26 cellular contexts compared by ENCODE assay signal in the genomic region with DNA sequence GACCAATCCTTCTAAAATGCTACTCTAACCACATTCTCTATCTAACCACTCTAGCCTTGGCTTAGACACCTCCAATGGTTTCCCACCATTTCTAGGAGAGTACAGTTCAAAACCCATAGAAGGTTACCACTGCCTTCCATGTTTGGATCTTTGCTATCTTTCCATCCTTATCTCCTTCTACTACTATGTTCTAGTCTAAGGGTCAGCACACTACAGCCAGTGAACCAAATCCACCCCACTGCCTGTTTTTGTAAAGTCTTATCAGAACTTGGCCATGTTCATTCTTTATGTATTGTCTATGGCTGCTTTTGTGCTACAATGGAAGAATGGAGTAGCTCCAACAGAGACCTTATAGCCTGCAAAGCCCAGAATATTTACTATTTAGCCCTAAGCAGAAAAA. TPM values are rescaled to one million over a fixed set of nuclear protein-coding genes. Genes with fewer than 3 reads are reported as not detected.
A peak's percentile ranks its signal among the peaks of the same experiment; 100 is the strongest.
DNase-seq lines count a peak whose midpoint lies in the region; ATAC-seq and TF ChIP-seq lines count a peak whose summit lies in the region.
"Had no signal": no experiment of that assay in that cellular context is flagged by ENCODE, and none has a peak within 500 bp of the region (broad histone marks: within the 10 kb centered on the region; RNA-seq: fewer than 3 reads in every experiment).

No MANE protein-coding gene starts in this region.

- ATAC-seq in stimulated activated naive CD8-positive, alpha-beta T cell treated with anti-CD3 and anti-CD28 coated beads, Interleukin-15, amount 100 ng/mL, for 72 hours, result no peak
- ATAC-seq in T-cell (replicated peaks in 1 of 4) (no peak), HG03342 (IDR thresholded peaks at IDR 0.05; ENCODE audit: unreplicated experiment) (no peak)
- ATAC-seq in stimulated activated naive B cell treated with anti-CD40 and anti-IgM and Interleukin-4, amounts not matched to agents 10 μg/mL and 1 μg/mL and 100 μg/mL, for 72 hours (replicated peaks), result no peak
- ATAC-seq: GM23338, psoas muscle had no signal

- no peak for DNase-seq in stimulated activated naive CD8-positive, alpha-beta T cell treated with anti-CD3 and anti-CD28 coated beads, Interleukin-15, amount 100 ng/mL, for 72 hours
- DNase-seq in T-cell (no peak), endothelial cell (ENCODE audit: low spot score) (no peak), NCI-H2227 treated with DMSO at 0.1 percent for 48 hours (lab: John Stamatoyannopoulos, UW) (no peak)
- DNase-seq in stimulated activated naive B cell treated with anti-CD40 and anti-IgM and Interleukin-4, amounts not matched to agents 10 μg/mL and 1 μg/mL and 100 μg/mL, for 72 hours, result no peak
- no peak for DNase-seq in stimulated activated naive CD4-positive, alpha-beta T cell treated with Interleukin-2 at 50 U/mL for 16 hours (lab: John Stamatoyannopoulos, UW)
- DNase-seq: ACHN; activated CD4-positive, alpha-beta T cell treated with anti-CD3 and anti-CD28 coated beads, Interleukin-2, amount 10 ng/mL, durations not matched to agents 7 days and 5 days; activated effector memory CD4-positive, alpha-beta T cell treated with Interleukin-2 at 50 U/mL for 16 hours; amygdala; BE2C; dorsolateral prefrontal cortex; IMR-90; NCI-H1092; NCI-H1694; NCI-H82; occipital lobe; psoas muscle; sigmoid colon; stimulated activated CD4-positive, alpha-beta T cell treated with anti-CD3 and anti-CD28 coated beads, Interleukin-4, amount 100 ng/mL, for 24 hours; T1000; WERI-Rb-1 had no signal

- H3K4me3 Mint-ChIP-seq in stimulated activated naive CD8-positive, alpha-beta T cell treated with anti-CD3 and anti-CD28 coated beads, Interleukin-15, Interleukin-2, amounts not matched to agents 100 ng/mL and 50 ng/mL, for 24 hours, result peak overlapping the region; percentile 10
- no peak overlapping the region for H3K4me3 Mint-ChIP-seq in stimulated activated naive CD8-positive, alpha-beta T cell treated with anti-CD3 and anti-CD28 coated beads, Interleukin-15, amount 100 ng/mL, for 72 hours
- H3K4me3 Mint-ChIP-seq in T-cell (peak overlapping the region in 1 of 3 donors; percentile 26), endothelial cell (ENCODE audit: unreplicated experiment) (no peak overlapping the region)
- H3K4me3 Mint-ChIP-seq in stimulated activated naive B cell treated with anti-CD40 and anti-IgM and Interleukin-4, amounts not matched to agents 10 μg/mL and 1 μg/mL and 100 μg/mL, for 72 hours, result peak overlapping the region; percentile 15 to 36
- H3K4me3 Mint-ChIP-seq: activated CD4-positive, alpha-beta T cell treated with anti-CD3 and anti-CD28 coated beads, Interleukin-2, amount 10 ng/mL, durations not matched to agents 7 days and 5 days; GM23338; type B pancreatic cell had no signal

- peaks cover 35% of the 10 kb centered on the region for H3K36me3 Mint-ChIP-seq in stimulated activated naive CD8-positive, alpha-beta T cell treated with anti-CD3 and anti-CD28 coated beads, Interleukin-15, Interleukin-2, amounts not matched to agents 100 ng/mL and 50 ng/mL, for 24 hours (ENCODE audit: low read depth)
- peaks cover 31% of the 10 kb centered on the region for H3K36me3 Mint-ChIP-seq in T-cell
- H3K36me3 Mint-ChIP-seq in endothelial cell (ENCODE audit: low read depth, unreplicated experiment), result peaks cover 6% of the 10 kb centered on the region
- peaks cover 21 to 28% of the 10 kb centered on the region in 2 donors for H3K36me3 Mint-ChIP-seq in stimulated activated naive B cell treated with anti-CD40 and anti-IgM and Interleukin-4, amounts not matched to agents 10 μg/mL and 1 μg/mL and 100 μg/mL, for 72 hours

- peaks cover 44% of the 10 kb centered on the region for H3K4me1 Mint-ChIP-seq in stimulated activated naive CD8-positive, alpha-beta T cell treated with anti-CD3 and anti-CD28 coated beads, Interleukin-15, Interleukin-2, amounts not matched to agents 100 ng/mL and 50 ng/mL, for 24 hours (ENCODE audit: low read depth)
- peaks cover 24% of the 10 kb centered on the region for H3K4me1 Mint-ChIP-seq in stimulated activated naive CD8-positive, alpha-beta T cell treated with anti-CD3 and anti-CD28 coated beads, Interleukin-15, amount 100 ng/mL, for 72 hours
- peaks cover 24 to 54% (median 51%) of the 10 kb centered on the region in 3 donors for H3K4me1 Mint-ChIP-seq in T-cell
- H3K4me1 Mint-ChIP-seq in endothelial cell (ENCODE audit: unreplicated experiment), result peaks cover 2% of the 10 kb centered on the region
- H3K4me1 Mint-ChIP-seq in stimulated activated naive B cell treated with anti-CD40 and anti-IgM and Interleukin-4, amounts not matched to agents 10 μg/mL and 1 μg/mL and 100 μg/mL, for 72 hours, result peaks cover 21 to 24% of the 10 kb centered on the region in 2 donors
- H3K4me1 Mint-ChIP-seq: GM23338 had no signal

- POLR2A ChIA-PET in T-cell (lab: Charles Lee), result no interaction called here

- H3K27me3 Mint-ChIP-seq in stimulated activated naive CD8-positive, alpha-beta T cell treated with anti-CD3 and anti-CD28 coated beads, Interleukin-15, Interleukin-2, amounts not matched to agents 100 ng/mL and 50 ng/mL, for 24 hours, result no peaks in the 10 kb centered on the region
- no peaks in the 10 kb centered on the region for H3K27me3 Mint-ChIP-seq in stimulated activated naive CD8-positive, alpha-beta T cell treated with anti-CD3 and anti-CD28 coated beads, Interleukin-15, amount 100 ng/mL, for 72 hours
- H3K27me3 Mint-ChIP-seq in T-cell (no peaks in the 10 kb centered on the region), endothelial cell (ENCODE audit: unreplicated experiment) (no peaks in the 10 kb centered on the region)
- no peaks in the 10 kb centered on the region for H3K27me3 Mint-ChIP-seq in stimulated activated naive B cell treated with anti-CD40 and anti-IgM and Interleukin-4, amounts not matched to agents 10 μg/mL and 1 μg/mL and 100 μg/mL, for 72 hours
- H3K27me3 Mint-ChIP-seq: activated CD4-positive, alpha-beta T cell treated with anti-CD3 and anti-CD28 coated beads, Interleukin-2, amount 10 ng/mL, durations not matched to agents 7 days and 5 days; type B pancreatic cell had no signal

- CTCF ChIA-PET in T-cell (lab: Charles Lee), result interaction anchor here in 1 of 2 donors (0.5 to 0.8 kb wide), 2 partner anchors 10 to 1373 kb away, joined by 4 read pairs; no protein-coding TSS in a partner anchor

- H3K27ac Mint-ChIP-seq in stimulated activated naive CD8-positive, alpha-beta T cell treated with anti-CD3 and anti-CD28 coated beads, Interleukin-15, Interleukin-2, amounts not matched to agents 100 ng/mL and 50 ng/mL, for 24 hours, result peak overlapping the region; percentile 2
- H3K27ac Mint-ChIP-seq in stimulated activated naive CD8-positive, alpha-beta T cell treated with anti-CD3 and anti-CD28 coated beads, Interleukin-15, amount 100 ng/mL, for 72 hours, result no peak overlapping the region
- H3K27ac Mint-ChIP-seq in T-cell, result peak overlapping the region; percentile 10 to 35
- peak overlapping the region; percentile 13 for H3K27ac Mint-ChIP-seq in endothelial cell (ENCODE audit: unreplicated experiment)
- H3K27ac Mint-ChIP-seq in stimulated activated naive B cell treated with anti-CD40 and anti-IgM and Interleukin-4, amounts not matched to agents 10 μg/mL and 1 μg/mL and 100 μg/mL, for 72 hours, result peak overlapping the region; percentile 81
- H3K27ac Mint-ChIP-seq: activated CD4-positive, alpha-beta T cell treated with anti-CD3 and anti-CD28 coated beads, Interleukin-2, amount 10 ng/mL, durations not matched to agents 7 days and 5 days; GM23338; type B pancreatic cell had no signal

- TF ChIP-seq CTCF in endothelial cell (IDR thresholded peaks at IDR 0.05; ENCODE audit: unreplicated experiment), result no peak

- no peaks in the 10 kb centered on the region for H3K9me3 Mint-ChIP-seq in stimulated activated naive CD8-positive, alpha-beta T cell treated with anti-CD3 and anti-CD28 coated beads, Interleukin-15, Interleukin-2, amounts not matched to agents 100 ng/mL and 50 ng/mL, for 24 hours
- H3K9me3 Mint-ChIP-seq in stimulated activated naive CD8-positive, alpha-beta T cell treated with anti-CD3 and anti-CD28 coated beads, Interleukin-15, amount 100 ng/mL, for 72 hours, result no peaks in the 10 kb centered on the region
- H3K9me3 Mint-ChIP-seq in T-cell (no peaks in the 10 kb centered on the region), endothelial cell (ENCODE audit: unreplicated experiment) (no peaks in the 10 kb centered on the region)
- H3K9me3 Mint-ChIP-seq in stimulated activated naive B cell treated with anti-CD40 and anti-IgM and Interleukin-4, amounts not matched to agents 10 μg/mL and 1 μg/mL and 100 μg/mL, for 72 hours, result no peaks in the 10 kb centered on the region
- H3K9me3 Mint-ChIP-seq: activated CD4-positive, alpha-beta T cell treated with anti-CD3 and anti-CD28 coated beads, Interleukin-2, amount 10 ng/mL, durations not matched to agents 7 days and 5 days; GM23338; type B pancreatic cell had no signal

RNA-seq across cellular contexts. Expression of a gene that starts 6.2 kb away (rescaled TPM):
- 10 to 100 TPM; 23.6 to 29.9 (median 24.9) TPM for total RNA-seq in T-cell
- total RNA-seq in endothelial cell (ENCODE audit: unreplicated experiment), result 10.1 TPM

RNA-seq across cellular contexts. Expression of a gene that starts 45.1 kb away (rescaled TPM):
- total RNA-seq in T-cell (10 to 100 TPM; 16.0 to 28.2 (median 18.4) TPM), endothelial cell (ENCODE audit: unreplicated experiment) (11.9 TPM)

RNA-seq across cellular contexts. Expression of a gene that starts 45.6 kb away (rescaled TPM):
- total RNA-seq in T-cell, result 10 to 100 TPM; 13.1 to 24.9 (median 15.8) TPM
- total RNA-seq in endothelial cell (ENCODE audit: unreplicated experiment), result 29.4 TPM

RNA-seq across cellular contexts. Expression of a gene that starts 59.5 kb away (rescaled TPM):
- 1 to 10 TPM; 1.0 to 4.4 (median 2.8) TPM for total RNA-seq in T-cell
- total RNA-seq in endothelial cell (ENCODE audit: unreplicated experiment), result 0.36 TPM

Comparison
In these comparisons a context has a peak if more than half of its experiments do, and no peak if none do; other contexts are left out.
1. H3K27ac Mint-ChIP-seq: peak in stimulated activated naive CD8-positive, alpha-beta T cell treated with anti-CD3 and anti-CD28 coated beads, Interleukin-15, Interleukin-2, amounts not matched to agents 100 ng/mL and 50 ng/mL, for 24 hours (single experiment), T-cell (2 of 2), endothelial cell (single experiment) and stimulated activated naive B cell treated with anti-CD40 and anti-IgM and Interleukin-4, amounts not matched to agents 10 μg/mL and 1 μg/mL and 100 μg/mL, for 72 hours (single experiment); none in stimulated activated naive CD8-positive, alpha-beta T cell treated with anti-CD3 and anti-CD28 coated beads, Interleukin-15, amount 100 ng/mL, for 72 hours (0 of 2).
2. H3K4me3 Mint-ChIP-seq: peak in stimulated activated naive CD8-positive, alpha-beta T cell treated with anti-CD3 and anti-CD28 coated beads, Interleukin-15, Interleukin-2, amounts not matched to agents 100 ng/mL and 50 ng/mL, for 24 hours (single experiment) and stimulated activated naive B cell treated with anti-CD40 and anti-IgM and Interleukin-4, amounts not matched to agents 10 μg/mL and 1 μg/mL and 100 μg/mL, for 72 hours (2 of 2); none in stimulated activated naive CD8-positive, alpha-beta T cell treated with anti-CD3 and anti-CD28 coated beads, Interleukin-15, amount 100 ng/mL, for 72 hours (0 of 2) and endothelial cell (single experiment).